1 cellular context compared by ENCODE assay signal in genomic region chr17:49061524-49061943, GRCh38.
TF ChIP-seq lines count a peak whose summit lies in the region.

No MANE protein-coding gene starts in this region.

TF ChIP-seq in GM23338, 12 proteins besides CTCF, POLR2A, EP300 and RAD21 (continued from another document):
- TF ChIP-seq, protein P1, sequence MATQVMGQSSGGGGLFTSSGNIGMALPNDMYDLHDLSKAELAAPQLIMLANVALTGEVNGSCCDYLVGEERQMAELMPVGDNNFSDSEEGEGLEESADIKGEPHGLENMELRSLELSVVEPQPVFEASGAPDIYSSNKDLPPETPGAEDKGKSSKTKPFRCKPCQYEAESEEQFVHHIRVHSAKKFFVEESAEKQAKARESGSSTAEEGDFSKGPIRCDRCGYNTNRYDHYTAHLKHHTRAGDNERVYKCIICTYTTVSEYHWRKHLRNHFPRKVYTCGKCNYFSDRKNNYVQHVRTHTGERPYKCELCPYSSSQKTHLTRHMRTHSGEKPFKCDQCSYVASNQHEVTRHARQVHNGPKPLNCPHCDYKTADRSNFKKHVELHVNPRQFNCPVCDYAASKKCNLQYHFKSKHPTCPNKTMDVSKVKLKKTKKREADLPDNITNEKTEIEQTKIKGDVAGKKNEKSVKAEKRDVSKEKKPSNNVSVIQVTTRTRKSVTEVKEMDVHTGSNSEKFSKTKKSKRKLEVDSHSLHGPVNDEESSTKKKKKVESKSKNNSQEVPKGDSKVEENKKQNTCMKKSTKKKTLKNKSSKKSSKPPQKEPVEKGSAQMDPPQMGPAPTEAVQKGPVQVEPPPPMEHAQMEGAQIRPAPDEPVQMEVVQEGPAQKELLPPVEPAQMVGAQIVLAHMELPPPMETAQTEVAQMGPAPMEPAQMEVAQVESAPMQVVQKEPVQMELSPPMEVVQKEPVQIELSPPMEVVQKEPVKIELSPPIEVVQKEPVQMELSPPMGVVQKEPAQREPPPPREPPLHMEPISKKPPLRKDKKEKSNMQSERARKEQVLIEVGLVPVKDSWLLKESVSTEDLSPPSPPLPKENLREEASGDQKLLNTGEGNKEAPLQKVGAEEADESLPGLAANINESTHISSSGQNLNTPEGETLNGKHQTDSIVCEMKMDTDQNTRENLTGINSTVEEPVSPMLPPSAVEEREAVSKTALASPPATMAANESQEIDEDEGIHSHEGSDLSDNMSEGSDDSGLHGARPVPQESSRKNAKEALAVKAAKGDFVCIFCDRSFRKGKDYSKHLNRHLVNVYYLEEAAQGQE (IDR thresholded peaks at IDR 0.05; ENCODE audit: unreplicated experiment) = no peak
- TF ChIP-seq EZH2phosphoT487 (IDR thresholded peaks at IDR 0.05; ENCODE audit: unreplicated experiment) = no peak
- TF ChIP-seq POLR2AphosphoS5 (IDR thresholded peaks at IDR 0.05; ENCODE audit: low read depth) = no peak
- TF ChIP-seq ZNF114 (CRISPR knock-in tag; IDR thresholded peaks at IDR 0.05) = no peak
- TF ChIP-seq STAT1 (IDR thresholded peaks at IDR 0.05; ENCODE audit: unreplicated experiment) = no peak
- TF ChIP-seq NANOG (IDR thresholded peaks at IDR 0.05; ENCODE audit: borderline replicate concordance) = no peak
- no peak for TF ChIP-seq CREB1 (CRISPR knock-in tag; IDR thresholded peaks at IDR 0.05; ENCODE audit: low read depth)
- TF ChIP-seq JUNB (IDR thresholded peaks at IDR 0.05; ENCODE audit: unreplicated experiment) = no peak
- no peak for TF ChIP-seq EZH2 (IDR thresholded peaks at IDR 0.05; ENCODE audit: low read depth, unreplicated experiment)
- TF ChIP-seq ETS1 (IDR thresholded peaks at IDR 0.05) = no peak
- TF ChIP-seq ZNF331 (CRISPR knock-in tag; IDR thresholded peaks at IDR 0.05; ENCODE audit: low read depth) = no peak
